16 cellular contexts compared by ENCODE assay signal in genomic region chr7:19111474-19112143, GRCh38. TPM values are rescaled to one million over a fixed set of nuclear protein-coding genes. Genes with fewer than 3 reads are reported as not detected.
DNase-seq lines count a peak whose midpoint lies in the region; ATAC-seq and TF ChIP-seq lines count a peak whose summit lies in the region.
"Had no signal": no experiment of that assay in that cellular context is flagged by ENCODE, and none has a peak within 500 bp of the region (broad histone marks: within the 10 kb centered on the region; RNA-seq: fewer than 3 reads in every experiment).

No MANE protein-coding gene starts in this region.

- H3K27ac Mint-ChIP-seq in GM23338: no peak overlapping the region
- H3K27ac Mint-ChIP-seq: activated CD8-positive, alpha-beta T cell treated with anti-CD3 and anti-CD28 coated beads for 36 hours had no signal

- H3K79me2 ChIP-seq in GM23338 (replicated peaks; ENCODE audit: insufficient read depth): no peaks in the 10 kb centered on the region

- H3K27ac ChIP-seq in GM23338 (ENCODE audit: low read depth) (no peak overlapping the region), ascending aorta (peak overlapping the region; percentile 64 to 76), iPS-18a (ENCODE audit: low read length) (no peak overlapping the region), subcutaneous abdominal adipose tissue (ENCODE audit: low read depth, low read length) (peak overlapping the region; percentile 96), upper lobe of right lung (no peak overlapping the region)
- H3K27ac ChIP-seq: vagina had no signal

- H3K36me3 ChIP-seq in GM23338 (ENCODE audit: insufficient read depth) (no peaks in the 10 kb centered on the region), ascending aorta (no peaks in the 10 kb centered on the region), iPS-18a (ENCODE audit: control insufficient read depth, low read depth, low read length) (no peaks in the 10 kb centered on the region), subcutaneous abdominal adipose tissue (ENCODE audit: control insufficient read depth in 5 of 5, insufficient read depth in 5 of 5, low read length in 5 of 5) (no peaks in the 10 kb centered on the region), upper lobe of right lung (no peaks in the 10 kb centered on the region)
- H3K36me3 ChIP-seq: vagina had no signal

- H3K9ac ChIP-seq in iPS-18a (ENCODE audit: low read length) (no peak overlapping the region), subcutaneous abdominal adipose tissue (ENCODE audit: low read length in 5 of 5) (peak overlapping the region; percentile 23 to 87 (median 59))

- H3K9me3 Mint-ChIP-seq in GM23338: no peaks in the 10 kb centered on the region; the same call in 2 of the 3 replicates

- ATAC-seq in GM23338 (no peak), upper lobe of right lung (no peak)
- ATAC-seq: activated CD8-positive, alpha-beta T cell treated with anti-CD3 and anti-CD28 coated beads for 36 hours had no signal

- H3K9me3 ChIP-seq in ascending aorta: no peaks in the 10 kb centered on the region
- peaks cover 3% of the 10 kb centered on the region for H3K9me3 ChIP-seq in iPS-18a (ENCODE audit: control insufficient read depth, low read depth, low read length)
- no peaks in the 10 kb centered on the region for H3K9me3 ChIP-seq in subcutaneous abdominal adipose tissue (ENCODE audit: control insufficient read depth in 5 of 5, low read length in 5 of 5)
- no peaks in the 10 kb centered on the region for H3K9me3 ChIP-seq in upper lobe of right lung
- H3K9me3 ChIP-seq: vagina had no signal

- H3K27me3 Mint-ChIP-seq in GM23338 (ENCODE audit: insufficient read depth, low read depth, poor library complexity): peaks cover 99% of the 10 kb centered on the region

- no peak overlapping the region for H2AFZ ChIP-seq in GM23338

- H4K20me1 ChIP-seq in GM23338 (replicated peaks; ENCODE audit: insufficient read depth): peaks cover 13% of the 10 kb centered on the region; the same call in 1 of the 2 replicates

- intact Hi-C loops in ascending aorta (cut with DNase I) (loop anchor here (10.0 kb wide), 3 partner anchors 537 to 887 kb away; partner anchors contain the start of gene HDAC9), upper lobe of right lung (cut with DNase I) (no loop called here)

- H3K27me3 ChIP-seq in GM23338 (ENCODE audit: insufficient read depth) (peaks cover 100% of the 10 kb centered on the region), ascending aorta (no peaks in the 10 kb centered on the region), iPS-18a (ENCODE audit: control insufficient read depth, insufficient read depth, low read length) (peaks cover 100% of the 10 kb centered on the region), subcutaneous abdominal adipose tissue (ENCODE audit: control insufficient read depth in 5 of 5, insufficient read depth in 4 of 5, low read length in 5 of 5) (peaks cover 0 to 46% (median 23%) of the 10 kb centered on the region in 5 donors), upper lobe of right lung (peaks cover 99% of the 10 kb centered on the region)
- H3K27me3 ChIP-seq: vagina had no signal

- peak overlapping the region; percentile 52 for H3K4me3 Mint-ChIP-seq in GM23338
- H3K4me3 Mint-ChIP-seq: activated CD8-positive, alpha-beta T cell treated with anti-CD3 and anti-CD28 coated beads for 36 hours had no signal

- TF ChIP-seq CTCF in GM23338 (conservative IDR thresholded peaks at IDR 0.05; ENCODE audit: low read depth in 2 of 2) (no peak), ascending aorta (IDR thresholded peaks at IDR 0.05) (no peak), upper lobe of right lung (IDR thresholded peaks at IDR 0.05) (no peak)

- no peaks in the 10 kb centered on the region for H3K9me2 ChIP-seq in GM23338 (ENCODE audit: insufficient read depth)

- peaks cover 29% of the 10 kb centered on the region for H3F3A ChIP-seq in GM23338 (replicated peaks; ENCODE audit: low read depth)

- H3K4me3 ChIP-seq in GM23338: peak overlapping the region; percentile 50
- H3K4me3 ChIP-seq in ascending aorta: peak overlapping the region; percentile 40 to 81
- peak overlapping the region; percentile 25 for H3K4me3 ChIP-seq in iPS-18a (ENCODE audit: low read length)
- H3K4me3 ChIP-seq in subcutaneous abdominal adipose tissue (ENCODE audit: low read depth in 1 of 5, low read length in 5 of 5): peak overlapping the region; percentile 43 to 100 (median 86)
- no peak overlapping the region for H3K4me3 ChIP-seq in upper lobe of right lung

- H3K4me1 ChIP-seq in GM23338 (ENCODE audit: insufficient read depth): peaks cover 77% of the 10 kb centered on the region
- peaks cover 3 to 12% of the 10 kb centered on the region in 2 donors for H3K4me1 ChIP-seq in ascending aorta
- H3K4me1 ChIP-seq in iPS-18a (ENCODE audit: control insufficient read depth, low read depth, low read length): peaks cover 48% of the 10 kb centered on the region
- H3K4me1 ChIP-seq in subcutaneous abdominal adipose tissue (ENCODE audit: control insufficient read depth in 5 of 5, insufficient read depth in 5 of 5, low read length in 5 of 5): peaks cover 0 to 71% (median 65%) of the 10 kb centered on the region in 5 donors
- H3K4me1 ChIP-seq in upper lobe of right lung: peaks cover 4% of the 10 kb centered on the region

- peak overlapping the region; percentile 78 for H3K4me2 ChIP-seq in GM23338

- H3K36me3 Mint-ChIP-seq in GM23338 (ENCODE audit: low read depth): no peaks in the 10 kb centered on the region

- DNase-seq in GM23338 (ENCODE audit: low spot score) (peak; percentile 52), ascending aorta (ENCODE audit: low spot score in 2 of 2) (no peak), HT-29 (ENCODE audit: low spot score) (no peak), NCI-H2029 treated with DMSO at 0.1 percent for 48 hours (lab: John Stamatoyannopoulos, UW) (no peak), upper lobe of right lung (no peak)
- DNase-seq: activated CD8-positive, alpha-beta T cell treated with anti-CD3 and anti-CD28 coated beads for 36 hours; amniotic stem cell; cortex of kidney; NCI-H1436; occipital lobe; stimulated activated naive CD4-positive, alpha-beta T cell treated with Interleukin-2 at 50 U/mL for 16 hours had no signal

- peaks cover 55% of the 10 kb centered on the region for H3K4me1 Mint-ChIP-seq in GM23338

TF ChIP-seq in GM23338, 12 proteins besides CTCF, POLR2A, EP300 and RAD21 (continues in another document):
- TF ChIP-seq EZH2 (IDR thresholded peaks at IDR 0.05; ENCODE audit: low read depth, unreplicated experiment) (peak; percentile 52), CREB1 (CRISPR knock-in tag; IDR thresholded peaks at IDR 0.05; ENCODE audit: low read depth) (no peak)

RNA-seq across cellular contexts. Expression of gene TWIST1, which starts 5.8 kb away (rescaled TPM):
- 0.12 and 0.24 TPM in 2 replicates for total RNA-seq in GM23338 (2014; rRNA removed; shearing (Covaris generic))
- polyA plus RNA-seq in GM23338 (2016; fragmentation: Nextera tagmentation; extraction: Ambion mirVana): 0.24 and 0.35 TPM in 2 replicates
- total RNA-seq in ascending aorta (2.0 TPM), upper lobe of right lung (not detected)
- total RNA-seq in HT-29 (2014; rRNA removed; shearing (Covaris generic)): not detected in 2 replicates

RNA-seq across cellular contexts. Expression of gene FERD3L, which starts 33.6 kb away (rescaled TPM):
- total RNA-seq in GM23338 (2014; rRNA removed; shearing (Covaris generic)): not detected in 2 replicates
- not detected in 2 replicates for polyA plus RNA-seq in GM23338 (2016; fragmentation: Nextera tagmentation; extraction: Ambion mirVana)
- total RNA-seq in ascending aorta (not detected), upper lobe of right lung (not detected)
- not detected in 2 replicates for total RNA-seq in HT-29 (2014; rRNA removed; shearing (Covaris generic))
- total RNA-seq: activated CD8-positive, alpha-beta T cell treated with anti-CD3 and anti-CD28 coated beads for 36 hours; occipital lobe; skeletal muscle tissue; vagina had no signal
- polyA plus RNA-seq: esophagus had no signal

Comparison
In these comparisons a context has a peak if more than half of its experiments do, and no peak if none do; other contexts are left out.
1. H3K27ac ChIP-seq: peak in ascending aorta (2 of 2) and subcutaneous abdominal adipose tissue (single experiment); none in GM23338 (single experiment), iPS-18a (single experiment) and upper lobe of right lung (single experiment).